In the genomic region with DNA sequence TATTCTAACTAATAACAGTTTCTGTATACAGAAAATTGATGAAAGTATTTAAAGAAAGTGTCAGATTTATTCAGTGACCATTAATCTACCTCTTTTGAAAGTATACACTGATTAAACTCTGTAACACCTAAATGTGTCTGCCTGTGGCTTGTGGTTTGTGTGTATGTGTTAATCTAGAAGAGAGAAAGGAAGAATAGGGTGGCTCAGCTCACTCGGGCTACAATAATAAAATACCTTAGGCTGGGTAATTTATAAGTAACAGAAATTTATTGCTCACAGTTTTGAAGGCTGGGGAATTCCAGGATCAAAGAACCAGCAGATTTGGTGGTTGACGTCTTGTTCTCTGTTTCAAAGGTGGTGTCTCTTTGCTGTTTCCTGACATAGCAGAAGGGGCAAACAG, we compare ENCODE assay signal across 37 cellular contexts. TPM values are rescaled to one million over a fixed set of nuclear protein-coding genes. Genes with fewer than 3 reads are reported as not detected.
"Had no signal": no experiment of that assay in that cellular context is flagged by ENCODE, and none has a peak within 500 bp of the region (broad histone marks: within the 10 kb centered on the region; RNA-seq: fewer than 3 reads in every experiment).

No MANE protein-coding gene starts in this region.

- H3K27ac Mint-ChIP-seq: mesothelial cell of epicardium; naive B cell; natural killer cell; nephron progenitor cell; neural progenitor cell; stimulated activated memory B cell treated with anti-CD40 and anti-IgM and Interleukin-4, amounts not matched to agents 10 μg/mL and 1 μg/mL and 100 μg/mL, for 72 hours; stimulated activated naive CD8-positive, alpha-beta T cell treated with anti-CD3 and anti-CD28 coated beads, Interleukin-15, amount 100 ng/mL, for 72 hours; type B pancreatic cell had no signal

- H3K36me3 Mint-ChIP-seq: mesothelial cell of epicardium; naive B cell; neural progenitor cell; stimulated activated memory B cell treated with anti-CD40 and anti-IgM and Interleukin-4, amounts not matched to agents 10 μg/mL and 1 μg/mL and 100 μg/mL, for 72 hours; type B pancreatic cell had no signal

- H3K4me1 ChIP-seq: left ventricle myocardium inferior, neural progenitor cell, parathyroid adenoma, right atrium auricular region, right lobe of liver, tibial nerve, uterus had no signal

- H3K4me2 ChIP-seq: neural progenitor cell, smooth muscle cell had no signal

- H3K9ac ChIP-seq: neural progenitor cell, parathyroid adenoma had no signal

- DNase-seq: islet precursor cell; left ventricle myocardium inferior; mesendoderm; naive B cell; natural killer cell; nephron progenitor cell; occipital lobe; right lobe of liver; stimulated activated CD4-positive, alpha-beta T cell treated with anti-CD3 and anti-CD28 coated beads, Interleukin-1b, Interleukin-23, amount 100 ng/mL, for 48 hours; stimulated activated CD4-positive, alpha-beta T cell treated with anti-CD3 and anti-CD28 coated beads, Interleukin-2, amount 100 ng/mL, for 48 hours; stimulated activated CD4-positive, alpha-beta T cell treated with anti-CD3 and anti-CD28 coated beads, Interleukin-4, amount 100 ng/mL, for 4 hours; stimulated activated CD8-positive, alpha-beta memory T cell treated with anti-CD3 and anti-CD28 coated beads, Interleukin-4, amount 100 ng/mL, for 48 hours; stimulated activated naive CD4-positive, alpha-beta T cell treated with Interleukin-2 at 50 U/mL for 16 hours; stimulated activated naive CD8-positive, alpha-beta T cell treated with anti-CD3 and anti-CD28 coated beads, Interleukin-15, amount 100 ng/mL, for 72 hours; substantia nigra; uterus had no signal

- ATAC-seq: natural killer cell; right lobe of liver; stimulated activated memory B cell treated with anti-CD40 and anti-IgM and Interleukin-4, amounts not matched to agents 10 μg/mL and 1 μg/mL and 100 μg/mL, for 72 hours; stimulated activated naive CD8-positive, alpha-beta T cell treated with anti-CD3 and anti-CD28 coated beads, Interleukin-15, amount 100 ng/mL, for 72 hours had no signal

- H3K27me3 Mint-ChIP-seq: naive B cell; stimulated activated memory B cell treated with anti-CD40 and anti-IgM and Interleukin-4, amounts not matched to agents 10 μg/mL and 1 μg/mL and 100 μg/mL, for 72 hours; stimulated activated naive CD8-positive, alpha-beta T cell treated with anti-CD3 and anti-CD28 coated beads, Interleukin-15, amount 100 ng/mL, for 72 hours; type B pancreatic cell had no signal

- H3K4me1 Mint-ChIP-seq: mesothelial cell of epicardium; naive B cell; natural killer cell; nephron progenitor cell; neural progenitor cell; stimulated activated memory B cell treated with anti-CD40 and anti-IgM and Interleukin-4, amounts not matched to agents 10 μg/mL and 1 μg/mL and 100 μg/mL, for 72 hours; stimulated activated naive CD8-positive, alpha-beta T cell treated with anti-CD3 and anti-CD28 coated beads, Interleukin-15, amount 100 ng/mL, for 72 hours had no signal

- H3K27ac ChIP-seq: left ventricle myocardium inferior, neural progenitor cell, neutrophil, parathyroid adenoma, right atrium auricular region, right lobe of liver, tibial nerve, uterus had no signal

- H3K36me3 ChIP-seq: left ventricle myocardium inferior, neural progenitor cell, neutrophil, right atrium auricular region, right lobe of liver, tibial nerve, uterus had no signal

- H3K9me3 Mint-ChIP-seq: nephron progenitor cell, neural progenitor cell had no signal

- H3K4me3 Mint-ChIP-seq: mesothelial cell of epicardium; naive B cell; natural killer cell; nephron progenitor cell; neural progenitor cell; stimulated activated memory B cell treated with anti-CD40 and anti-IgM and Interleukin-4, amounts not matched to agents 10 μg/mL and 1 μg/mL and 100 μg/mL, for 72 hours; stimulated activated naive CD8-positive, alpha-beta T cell treated with anti-CD3 and anti-CD28 coated beads, Interleukin-15, amount 100 ng/mL, for 72 hours; type B pancreatic cell had no signal

- H3K27me3 ChIP-seq: neural progenitor cell, neutrophil, right atrium auricular region, right lobe of liver, tibial nerve had no signal

- H3K4me3 ChIP-seq: left ventricle myocardium inferior, lung, neural progenitor cell, right atrium auricular region, right lobe of liver, smooth muscle cell, tibial nerve, uterus had no signal

- H3K79me2 ChIP-seq: parathyroid adenoma had no signal

- H3K9me3 ChIP-seq: neutrophil, right atrium auricular region, right lobe of liver, tibial nerve, uterus had no signal

- H2AFZ ChIP-seq: neural progenitor cell, parathyroid adenoma had no signal

RNA-seq across cellular contexts. Expression of gene OR5AS1, which starts 13.6 kb away (rescaled TPM):
- total RNA-seq: kidney epithelial cell, left ventricle myocardium inferior, lower leg skin, lung, mesothelial cell of epicardium, natural killer cell, occipital lobe, osteocyte, posterior vena cava, pulmonary artery endothelial cell, renal cortical epithelial cell, right atrium auricular region, right lobe of liver, skeletal muscle tissue, smooth muscle cell, temporal lobe, tibial nerve, ureter, uterus had no signal
- polyA plus RNA-seq: lung, smooth muscle cell, thymus had no signal

RNA-seq across cellular contexts. Expression of gene OR5F1, which starts 19.4 kb away (rescaled TPM):
- total RNA-seq: kidney epithelial cell, left ventricle myocardium inferior, lower leg skin, lung, mesothelial cell of epicardium, mononuclear cell, natural killer cell, occipital lobe, osteocyte, posterior vena cava, pulmonary artery endothelial cell, renal cortical epithelial cell, right atrium auricular region, right lobe of liver, skeletal muscle tissue, smooth muscle cell, temporal lobe, tibial nerve, ureter, uterus had no signal
- polyA plus RNA-seq: lung, smooth muscle cell had no signal

RNA-seq across cellular contexts. Expression of gene OR10AG1, which starts 44.1 kb away (rescaled TPM):
- total RNA-seq: kidney epithelial cell, left ventricle myocardium inferior, lower leg skin, lung, mesothelial cell of epicardium, mononuclear cell, natural killer cell, occipital lobe, osteocyte, posterior vena cava, pulmonary artery endothelial cell, renal cortical epithelial cell, right atrium auricular region, right lobe of liver, skeletal muscle tissue, smooth muscle cell, temporal lobe, tibial nerve, ureter, uterus had no signal
- polyA plus RNA-seq: lung, smooth muscle cell, thymus had no signal
